ENCODE assay signal across 1 cellular context in the genomic region with DNA sequence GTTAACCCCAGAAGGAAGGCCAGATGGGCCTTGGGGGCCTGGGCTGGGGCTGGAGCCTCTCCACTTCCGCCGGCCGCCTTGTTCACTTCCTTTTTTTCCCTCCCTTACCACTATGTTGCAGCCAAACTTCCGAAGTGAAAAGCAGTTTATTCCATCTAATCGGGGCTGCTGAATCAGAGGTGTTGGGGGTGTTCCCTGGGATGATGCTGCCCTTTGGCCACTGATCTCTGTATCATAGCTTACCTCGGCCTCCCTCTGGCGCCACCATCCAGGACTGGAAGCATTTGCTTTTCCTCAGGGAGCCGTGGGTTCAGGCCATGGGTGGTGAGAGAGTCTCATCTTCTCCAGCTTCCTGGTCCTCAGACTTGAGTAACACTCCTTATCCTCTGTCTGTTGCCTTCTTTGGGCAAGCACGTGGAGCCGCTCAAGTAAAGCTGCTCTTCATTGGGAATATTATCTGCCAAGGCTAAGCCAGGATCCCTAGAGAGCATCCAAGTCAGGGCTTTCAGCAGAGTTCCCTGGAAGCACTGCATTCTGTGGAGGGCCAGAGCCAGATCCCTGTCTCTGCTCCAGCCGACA.
TF ChIP-seq lines count a peak whose summit lies in the region.

No MANE protein-coding gene starts in this region.

TF ChIP-seq in HCT116, 20 proteins besides CTCF, POLR2A, EP300 and RAD21 (continued from another document):
- TF ChIP-seq, protein P1, sequence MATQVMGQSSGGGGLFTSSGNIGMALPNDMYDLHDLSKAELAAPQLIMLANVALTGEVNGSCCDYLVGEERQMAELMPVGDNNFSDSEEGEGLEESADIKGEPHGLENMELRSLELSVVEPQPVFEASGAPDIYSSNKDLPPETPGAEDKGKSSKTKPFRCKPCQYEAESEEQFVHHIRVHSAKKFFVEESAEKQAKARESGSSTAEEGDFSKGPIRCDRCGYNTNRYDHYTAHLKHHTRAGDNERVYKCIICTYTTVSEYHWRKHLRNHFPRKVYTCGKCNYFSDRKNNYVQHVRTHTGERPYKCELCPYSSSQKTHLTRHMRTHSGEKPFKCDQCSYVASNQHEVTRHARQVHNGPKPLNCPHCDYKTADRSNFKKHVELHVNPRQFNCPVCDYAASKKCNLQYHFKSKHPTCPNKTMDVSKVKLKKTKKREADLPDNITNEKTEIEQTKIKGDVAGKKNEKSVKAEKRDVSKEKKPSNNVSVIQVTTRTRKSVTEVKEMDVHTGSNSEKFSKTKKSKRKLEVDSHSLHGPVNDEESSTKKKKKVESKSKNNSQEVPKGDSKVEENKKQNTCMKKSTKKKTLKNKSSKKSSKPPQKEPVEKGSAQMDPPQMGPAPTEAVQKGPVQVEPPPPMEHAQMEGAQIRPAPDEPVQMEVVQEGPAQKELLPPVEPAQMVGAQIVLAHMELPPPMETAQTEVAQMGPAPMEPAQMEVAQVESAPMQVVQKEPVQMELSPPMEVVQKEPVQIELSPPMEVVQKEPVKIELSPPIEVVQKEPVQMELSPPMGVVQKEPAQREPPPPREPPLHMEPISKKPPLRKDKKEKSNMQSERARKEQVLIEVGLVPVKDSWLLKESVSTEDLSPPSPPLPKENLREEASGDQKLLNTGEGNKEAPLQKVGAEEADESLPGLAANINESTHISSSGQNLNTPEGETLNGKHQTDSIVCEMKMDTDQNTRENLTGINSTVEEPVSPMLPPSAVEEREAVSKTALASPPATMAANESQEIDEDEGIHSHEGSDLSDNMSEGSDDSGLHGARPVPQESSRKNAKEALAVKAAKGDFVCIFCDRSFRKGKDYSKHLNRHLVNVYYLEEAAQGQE (IDR thresholded peaks at IDR 0.05; ENCODE audit: low read depth) = no peak
- TF ChIP-seq POLR2AphosphoS5 (IDR thresholded peaks at IDR 0.05; ENCODE audit: low read depth, low read length) (no peak), CEBPB (IDR thresholded peaks at IDR 0.05; ENCODE audit: low read depth) (no peak), SRF (IDR thresholded peaks at IDR 0.05; ENCODE audit: low read depth) (no peak), JUND (IDR thresholded peaks at IDR 0.05) (no peak), TCF7L2 (IDR thresholded peaks at IDR 0.05; ENCODE audit: borderline replicate concordance, extremely low read depth, insufficient read depth, insufficient read length) (no peak), ZNF274 (IDR thresholded peaks at IDR 0.05; ENCODE audit: low read depth, low read length) (no peak), FOSL1 (IDR thresholded peaks at IDR 0.05; ENCODE audit: low read depth) (no peak)
- TF ChIP-seq, protein P2, sequence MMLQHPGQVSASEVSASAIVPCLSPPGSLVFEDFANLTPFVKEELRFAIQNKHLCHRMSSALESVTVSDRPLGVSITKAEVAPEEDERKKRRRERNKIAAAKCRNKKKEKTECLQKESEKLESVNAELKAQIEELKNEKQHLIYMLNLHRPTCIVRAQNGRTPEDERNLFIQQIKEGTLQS (IDR thresholded peaks at IDR 0.05) = no peak
